Comparison of ENCODE assay signal across 10 cellular contexts in genomic region chr9:135086597-135087488, GRCh38. TPM values are rescaled to one million over a fixed set of nuclear protein-coding genes. Genes with fewer than 3 reads are reported as not detected.
DNase-seq lines count a peak whose midpoint lies in the region; ATAC-seq and TF ChIP-seq lines count a peak whose summit lies in the region.
"Had no signal": no experiment of that assay in that cellular context is flagged by ENCODE, and none has a peak within 500 bp of the region (broad histone marks: within the 10 kb centered on the region; RNA-seq: fewer than 3 reads in every experiment).

No MANE protein-coding gene starts in this region.

- dilution Hi-C loops in mammary epithelial cell (cut with HindIII; ENCODE audit: low sequenced_read_pairs), result no loop called here

- no peak overlapping the region for H3K9ac ChIP-seq in mammary epithelial cell (ENCODE audit: insufficient read depth, low read length)
- no peak overlapping the region for H3K9ac ChIP-seq in parathyroid adenoma

- H3K4me1 ChIP-seq in breast epithelium (peaks cover 0 to 11% of the 10 kb centered on the region in 2 donors), mammary epithelial cell (ENCODE audit: insufficient read depth, low read length) (no peaks in the 10 kb centered on the region), heart right ventricle (peaks cover 8 to 39% (median 33%) of the 10 kb centered on the region in 9 donors), parathyroid adenoma (no peaks in the 10 kb centered on the region), vagina (peaks cover 32% of the 10 kb centered on the region)

- H4K20me1 ChIP-seq in mammary epithelial cell (ENCODE audit: insufficient read depth, low read length), result no peaks in the 10 kb centered on the region

- in situ Hi-C loops in mammary epithelial cell (cut with MboI; ENCODE audit: low sequenced_read_pairs in 2 of 2), result loop anchor here in 1 of 2 donors (10.0 kb wide), 1 partner anchor 328 kb away; no protein-coding TSS in a partner anchor

- CTCF ChIA-PET in mammary epithelial cell (lab: Charles Lee; ENCODE audit: low non-redundant PET), result no interaction called here

- DNase-seq in breast epithelium (ENCODE audit: low spot score in 2 of 2), result no peak
- DNase-seq in mammary epithelial cell, result no peak
- no peak for DNase-seq in heart right ventricle
- no peak for DNase-seq in vagina (ENCODE audit: extremely low spot score in 2 of 2)
- no peak for DNase-seq in NCI-H1048 (lab: John Stamatoyannopoulos, UW)
- DNase-seq: activated gamma-delta T cell treated with Interleukin-2 at 50 U/mL for 16 hours; naive thymus-derived CD8-positive, alpha-beta T cell had no signal

- peak overlapping the region; percentile 31 to 72 (median 49) for H3K4me3 ChIP-seq in breast epithelium
- no peak overlapping the region for H3K4me3 ChIP-seq in mammary epithelial cell (replicated peaks in 1 of 3; ENCODE audit: insufficient read depth in 1 of 3, low read depth in 2 of 3, low read length in 3 of 3)
- H3K4me3 ChIP-seq in heart right ventricle, result peak overlapping the region in 9 of 10 donors; percentile 28 to 54 (median 42)
- no peak overlapping the region for H3K4me3 ChIP-seq in parathyroid adenoma (ENCODE audit: low read depth, low read length)
- peak overlapping the region; percentile 45 to 64 for H3K4me3 ChIP-seq in vagina

- H3K9me3 ChIP-seq in breast epithelium, result no peaks in the 10 kb centered on the region
- H3K9me3 ChIP-seq in mammary epithelial cell (replicated peaks; ENCODE audit: insufficient read depth, low read length), result peaks cover 5% of the 10 kb centered on the region
- H3K9me3 ChIP-seq in heart right ventricle, result no peaks in the 10 kb centered on the region
- H3K9me3 ChIP-seq in parathyroid adenoma (ENCODE audit: control insufficient read depth, low read length), result no peaks in the 10 kb centered on the region
- H3K9me3 ChIP-seq in vagina, result no peaks in the 10 kb centered on the region

- H3K4me2 ChIP-seq in mammary epithelial cell (ENCODE audit: insufficient read depth, low read depth, low read length), result no peak overlapping the region
- peak overlapping the region; percentile 59 for H3K4me2 ChIP-seq in parathyroid adenoma (ENCODE audit: low read length)

- no TSS peak for BruUV-seq in mammary epithelial cell (replicated peaks; lab: Mats Ljungman, UMichigan)

- H3K27ac ChIP-seq in breast epithelium (no peak overlapping the region), mammary epithelial cell (ENCODE audit: insufficient read depth, low read depth, low read length) (no peak overlapping the region), heart right ventricle (peak overlapping the region in 4 of 10 donors; percentile 10 to 61 (median 52)), parathyroid adenoma (no peak overlapping the region), vagina (peak overlapping the region; percentile 29)

- TF ChIP-seq CTCF in breast epithelium (IDR thresholded peaks at IDR 0.05) (peak in 1 of 3 donors; percentile 41), mammary epithelial cell (conservative IDR thresholded peaks at IDR 0.05 in 1 of 2, IDR thresholded peaks at IDR 0.05 in 1 of 2; ENCODE audit: extremely low read depth in 1 of 2, insufficient read depth in 1 of 2, low read depth in 1 of 2, low read length in 2 of 2) (no peak), heart right ventricle (IDR thresholded peaks at IDR 0.05) (no peak), parathyroid adenoma (IDR thresholded peaks at IDR 0.05) (no peak), vagina (IDR thresholded peaks at IDR 0.05) (peak in 1 of 3 experiments; percentile 57)

- no peaks in the 10 kb centered on the region for H3K79me2 ChIP-seq in mammary epithelial cell (ENCODE audit: insufficient read depth, low read length)
- no peaks in the 10 kb centered on the region for H3K79me2 ChIP-seq in parathyroid adenoma

- H2AFZ ChIP-seq in mammary epithelial cell (ENCODE audit: low read depth, low read length) (no peak overlapping the region), parathyroid adenoma (peak overlapping the region; percentile 60)

- WGBS in mammary epithelial cell (ENCODE audit: low coverage, missing lambda C conversion rate), result 9% methylated on average over 4 of the region's 61 CpGs
- WGBS in heart right ventricle, 2 donors, result 9 to 17% methylated on average over 61 of the region's 61 CpGs

- H3K27me3 ChIP-seq in breast epithelium, result peaks cover 0 to 29% of the 10 kb centered on the region in 2 donors
- peaks cover 17% of the 10 kb centered on the region for H3K27me3 ChIP-seq in mammary epithelial cell (ENCODE audit: insufficient read depth, low read length)
- H3K27me3 ChIP-seq in heart right ventricle, result peaks cover 15 to 51% (median 34%) of the 10 kb centered on the region in 7 donors
- H3K27me3 ChIP-seq in parathyroid adenoma (ENCODE audit: control insufficient read depth, insufficient read depth, low read length), result peaks cover 3% of the 10 kb centered on the region
- H3K27me3 ChIP-seq in vagina, result peaks cover 3% of the 10 kb centered on the region

- no peaks in the 10 kb centered on the region for H3K36me3 ChIP-seq in breast epithelium
- H3K36me3 ChIP-seq in mammary epithelial cell (ENCODE audit: insufficient read depth, low read length), result no peaks in the 10 kb centered on the region
- no peaks in the 10 kb centered on the region for H3K36me3 ChIP-seq in heart right ventricle
- H3K36me3 ChIP-seq in parathyroid adenoma (ENCODE audit: control insufficient read depth, insufficient read depth, low read length), result no peaks in the 10 kb centered on the region
- no peaks in the 10 kb centered on the region for H3K36me3 ChIP-seq in vagina

- TF ChIP-seq POLR2A in breast epithelium (IDR thresholded peaks at IDR 0.05) (no peak), vagina (IDR thresholded peaks at IDR 0.05) (no peak)

- peak in 7 of 8 donors; percentile 2 to 28 (median 14) for ATAC-seq in heart right ventricle
- ATAC-seq in HG02610 (IDR thresholded peaks at IDR 0.05; ENCODE audit: unreplicated experiment), result no peak
- ATAC-seq in HG03095 (IDR thresholded peaks at IDR 0.05; ENCODE audit: unreplicated experiment), result no peak
- ATAC-seq: naive thymus-derived CD8-positive, alpha-beta T cell had no signal

- intact Hi-C loops in breast epithelium (cut with DNase I; ENCODE audit: low total_unique reads), result loop anchor here (10.0 kb wide), 1 partner anchor 318 kb away; no protein-coding TSS in a partner anchor
- intact Hi-C loops in mammary epithelial cell (cut with micrococcal nuclease), result loop anchor here (1.0 to 10.0 kb wide), 2 partner anchors 258 to 325 kb away; no protein-coding TSS in a partner anchor
- intact Hi-C loops in heart right ventricle (cut with DNase I), result loop anchor here (1.0 to 10.0 kb wide), 10 partner anchors 190 to 326 kb away; no protein-coding TSS in a partner anchor
- intact Hi-C loops in vagina (cut with DNase I), result no loop called here

RNA-seq across cellular contexts. Expression of gene OLFM1, which starts 0.6 kb away (rescaled TPM):
- 10 to 100 TPM; 17.4 to 25.2 (median 22.1) TPM for total RNA-seq in breast epithelium
- total RNA-seq in mammary epithelial cell, result under 1 TPM; 0.17 to 0.33 TPM
- polyA plus RNA-seq in mammary epithelial cell, result 0.17 TPM
- not detected for polyA minus RNA-seq in mammary epithelial cell
- total RNA-seq in heart right ventricle, result 10 to 100 TPM in 2 of 10 donors, 1 to 10 TPM in 8; 3.3 to 13.3 (median 5.9) TPM
- 10 to 100 TPM; 11.3 to 14.9 TPM for polyA plus RNA-seq in heart right ventricle
- total RNA-seq in vagina, result 39.0 TPM
- total RNA-seq: naive thymus-derived CD8-positive, alpha-beta T cell had no signal
- polyA plus RNA-seq: naive thymus-derived CD8-positive, alpha-beta T cell had no signal

Comparison
In these comparisons a context has a peak if more than half of its experiments do, and no peak if none do; other contexts are left out.
1. H3K4me3 ChIP-seq: peak in breast epithelium (3 of 3), heart right ventricle (9 of 10) and vagina (2 of 2); none in mammary epithelial cell (0 of 3) and parathyroid adenoma (single experiment).
2. ATAC-seq: peak in heart right ventricle (7 of 8); none in HG02610 (single experiment) and HG03095 (single experiment).